19 cellular contexts compared by ENCODE assay signal in the genomic region with DNA sequence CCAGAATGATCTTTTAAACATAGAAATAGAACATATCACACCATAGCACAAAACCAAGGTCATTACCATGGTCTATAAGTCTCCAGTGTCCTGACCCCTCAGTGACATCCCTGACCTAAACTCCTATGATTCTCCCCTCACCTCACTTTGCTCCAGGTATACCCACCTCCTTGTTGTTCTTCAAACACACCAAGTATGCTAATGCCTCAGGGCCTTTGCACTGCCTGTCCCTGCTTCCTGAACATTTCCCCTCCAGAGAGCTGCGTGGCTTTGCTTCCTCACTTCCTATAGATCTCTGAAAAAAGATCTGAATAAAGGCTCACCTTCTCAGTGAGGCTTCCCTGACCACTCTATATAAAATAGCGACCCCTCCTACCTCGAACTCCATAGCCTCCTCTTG. TPM values are rescaled to one million over a fixed set of nuclear protein-coding genes. Genes with fewer than 3 reads are reported as not detected.
A peak's percentile ranks its signal among the peaks of the same experiment; 100 is the strongest.
DNase-seq lines count a peak whose midpoint lies in the region; ATAC-seq, FAIRE-seq and TF ChIP-seq lines count a peak whose summit lies in the region.
"Had no signal": no experiment of that assay in that cellular context is flagged by ENCODE, and none has a peak within 500 bp of the region (broad histone marks: within the 10 kb centered on the region; RNA-seq: fewer than 3 reads in every experiment).

No MANE protein-coding gene starts in this region.

- POLR2A ChIA-PET in HepG2 (lab: Yijun Ruan, JAX) = no interaction called here

- no peak for TF ChIP-seq CTCF in GM23338 (conservative IDR thresholded peaks at IDR 0.05; ENCODE audit: low read depth in 2 of 2)
- TF ChIP-seq CTCF in HepG2 (CRISPR knock-in tag; IDR thresholded peaks at IDR 0.05) = no peak

- peaks cover 4% of the 10 kb centered on the region for H3K4me1 Mint-ChIP-seq in GM23338

- no peaks in the 10 kb centered on the region for H3K79me2 ChIP-seq in GM23338 (replicated peaks; ENCODE audit: insufficient read depth)
- H3K79me2 ChIP-seq in HepG2 (ENCODE audit: insufficient read depth, low read length) = peaks cover 13% of the 10 kb centered on the region

- H3K9ac ChIP-seq in duodenal mucosa (ENCODE audit: low read depth in 1 of 2, low read length in 2 of 2) (peak overlapping the region; percentile 59 to 65), HepG2 (ENCODE audit: insufficient read depth, low read depth, low read length) (peak overlapping the region; percentile 56; the same call in 1 of the 2 replicates)
- H3K9ac ChIP-seq: BLaER1, KMS-11 had no signal

- H3K36me3 ChIP-seq in GM23338 (ENCODE audit: insufficient read depth) (no peaks in the 10 kb centered on the region), duodenal mucosa (ENCODE audit: control insufficient read depth in 1 of 2, insufficient read depth in 2 of 2, low read length in 2 of 2) (peaks cover 0 to 3% of the 10 kb centered on the region in 2 donors), HepG2 (replicated peaks in 1 of 2; ENCODE audit: control insufficient read depth in 1 of 2, insufficient read depth in 2 of 2, low read length in 2 of 2) (no peaks in the 10 kb centered on the region)
- H3K36me3 ChIP-seq: BLaER1 had no signal

- H3K4me3 Mint-ChIP-seq in GM23338 = no peak overlapping the region

- 97% methylated on average over 3 of the region's 3 CpGs for WGBS in HepG2 (ENCODE audit: low lambda C conversion rate)
- WGBS in right cardiac atrium = 91% methylated on average over 3 of the region's 3 CpGs

- H4K20me1 ChIP-seq in GM23338 (replicated peaks; ENCODE audit: insufficient read depth) (no peaks in the 10 kb centered on the region; the same call in 1 of the 2 replicates), HepG2 (ENCODE audit: insufficient read depth, low read length) (peaks cover 3% of the 10 kb centered on the region; the same call in 1 of the 2 replicates)
- H4K20me1 ChIP-seq: BLaER1 had no signal

- H2AFZ ChIP-seq in GM23338 (no peak overlapping the region), HepG2 (ENCODE audit: low read length) (no peak overlapping the region)

- H3K4me1 ChIP-seq in GM23338 (ENCODE audit: insufficient read depth) (peaks cover 8% of the 10 kb centered on the region; the same call in 1 of the 2 replicates), duodenal mucosa (ENCODE audit: control insufficient read depth in 1 of 2, insufficient read depth in 2 of 2, low read length in 2 of 2) (peaks cover 8 to 12% of the 10 kb centered on the region in 2 donors), HepG2 (ENCODE audit: insufficient read depth, low read length) (peaks cover 41% of the 10 kb centered on the region), right cardiac atrium (ENCODE audit: control insufficient read depth, insufficient read depth, low read length) (no peaks in the 10 kb centered on the region)

- H3K9me2 ChIP-seq in GM23338 (ENCODE audit: insufficient read depth) = no peaks in the 10 kb centered on the region

- no peaks in the 10 kb centered on the region for H3K36me3 Mint-ChIP-seq in GM23338 (ENCODE audit: low read depth)
- H3K36me3 Mint-ChIP-seq: CD8-positive, alpha-beta T cell had no signal

- ATAC-seq in GM23338 (no peak), HepG2 (no peak), right cardiac atrium (no peak)
- ATAC-seq: CD8-positive, alpha-beta T cell had no signal

- H3K4me3 ChIP-seq in GM23338 = no peak overlapping the region; the same call in 1 of the 2 replicates
- H3K4me3 ChIP-seq in duodenal mucosa (ENCODE audit: low read depth in 1 of 2, low read length in 2 of 2) = peak overlapping the region; percentile 63 to 69
- peak overlapping the region in 2 of 3 experiments; percentile 57 to 84; a peak in 3 of 6 replicates for H3K4me3 ChIP-seq in HepG2 (replicated peaks in 1 of 3; ENCODE audit: insufficient read depth in 1 of 3, low read depth in 2 of 3, low read length in 3 of 3)
- no peak overlapping the region for H3K4me3 ChIP-seq in right cardiac atrium (ENCODE audit: low read length)
- H3K4me3 ChIP-seq: BLaER1, GM12878 had no signal

- H3K27ac ChIP-seq in GM23338 (ENCODE audit: low read depth) (no peak overlapping the region), duodenal mucosa (ENCODE audit: low read depth, low read length) (no peak overlapping the region), HepG2 (ENCODE audit: extremely low read length, insufficient read depth, low read length) (no peak overlapping the region), right cardiac atrium (ENCODE audit: low read length) (no peak overlapping the region)
- H3K27ac ChIP-seq: KMS-11 had no signal

- no peaks in the 10 kb centered on the region for H3K9me3 Mint-ChIP-seq in GM23338

- no peaks in the 10 kb centered on the region for H3K27me3 Mint-ChIP-seq in GM23338 (ENCODE audit: insufficient read depth, low read depth, poor library complexity)

- TF ChIP-seq EP300 in HepG2 (IDR thresholded peaks at IDR 0.05; ENCODE audit: low read depth in 2 of 2, low read length in 2 of 2) (no peak), HepG2 (CRISPR knock-in tag; IDR thresholded peaks at IDR 0.05; ENCODE audit: borderline replicate concordance) (no peak)

- no TSS peak for BruUV-seq in HepG2 (replicated peaks; lab: Mats Ljungman, UMichigan)

- H3K27ac Mint-ChIP-seq in GM23338 = no peak overlapping the region
- H3K27ac Mint-ChIP-seq: CD8-positive, alpha-beta T cell had no signal

- intact Hi-C loops in HepG2 (cut with micrococcal nuclease; ENCODE audit: unreplicated experiment) (loop anchor here (5.0 kb wide), 1 partner anchor 350 kb away; the partner anchor contains the start of gene SNRPE), right cardiac atrium (cut with DNase I) (no loop called here)

- DNase-seq in GM23338 (ENCODE audit: low spot score) (no peak), HepG2 (ENCODE audit: low spot score) (no peak), DMS 273 treated with DMSO at 0.1 percent for 48 hours (lab: John Stamatoyannopoulos, UW) (no peak), right cardiac atrium (no peak), globus pallidus (ENCODE audit: low spot score) (no peak)
- no peak for DNase-seq in stimulated activated CD4-positive, alpha-beta T cell treated with anti-CD3 and anti-CD28 coated beads, Interleukin-15, amount 100 ng/mL, for 24 hours
- DNase-seq: Calu3, DND-41, EL, HCEC 1CT had no signal

- H3K27me3 ChIP-seq in GM23338 (ENCODE audit: insufficient read depth) (no peaks in the 10 kb centered on the region), duodenal mucosa (ENCODE audit: control insufficient read depth in 1 of 2, insufficient read depth in 2 of 2, low read length in 2 of 2) (no peaks in the 10 kb centered on the region), HepG2 (ENCODE audit: control insufficient read depth in 1 of 2, insufficient read depth in 2 of 2, low read length in 2 of 2) (no peaks in the 10 kb centered on the region; a peak in 1 of 5 replicates), right cardiac atrium (ENCODE audit: control insufficient read depth, insufficient read depth) (no peaks in the 10 kb centered on the region)
- H3K27me3 ChIP-seq: BLaER1 had no signal

- no peak for TF ChIP-seq RAD21 in HepG2 (CRISPR knock-in tag; IDR thresholded peaks at IDR 0.05)

- H3K4me2 ChIP-seq in GM23338 = peak overlapping the region; percentile 74
- H3K4me2 ChIP-seq in HepG2 (ENCODE audit: low read depth, low read length) = peak overlapping the region; percentile 83
- H3K4me2 ChIP-seq: KMS-11 had no signal

- in situ Hi-C loops in HepG2 (cut with HindIII; ENCODE audit: extremely low pct_ligation_motif_present, low pct_unique_long_range_greater_than_20kb) = loop anchor here (5.0 kb wide), 2 partner anchors 55 to 150 kb away; no protein-coding TSS in a partner anchor

- FAIRE-seq in HepG2 (lab: Jason Lieb, UNC) = no peak
- FAIRE-seq: GM12878, H54 had no signal

- CTCF ChIA-PET in HepG2 (lab: Yijun Ruan, JAX; ENCODE audit: low intra/inter-chr PET ratio, low total read pairs) = interaction anchor here (3.7 kb wide), 1 partner anchor 151 kb away, joined by 29 read pairs; no protein-coding TSS in a partner anchor

- H3F3A ChIP-seq in GM23338 (replicated peaks; ENCODE audit: low read depth) = no peaks in the 10 kb centered on the region; the same call in 1 of the 2 replicates

- H3K9me3 ChIP-seq in duodenal mucosa (ENCODE audit: control insufficient read depth in 1 of 2, low read length in 2 of 2) = no peaks in the 10 kb centered on the region
- H3K9me3 ChIP-seq in HepG2 (ENCODE audit: low read length) = no peaks in the 10 kb centered on the region
- H3K9me3 ChIP-seq in right cardiac atrium (ENCODE audit: control insufficient read depth, low read length) = no peaks in the 10 kb centered on the region
- H3K9me3 ChIP-seq: BLaER1 had no signal

- no peak for TF ChIP-seq POLR2A in HepG2 (IDR thresholded peaks at IDR 0.05; ENCODE audit: insufficient read depth in 1 of 2, low read depth in 2 of 2, low read length in 2 of 2)

RNA-seq across cellular contexts. Expression of gene GOLT1A, which starts 1.1 kb away (rescaled TPM):
- 3.0 and 7.0 TPM in 2 replicates for total RNA-seq in GM23338 (2014; rRNA removed; shearing (Covaris generic))
- 7.2 and 10.7 TPM in 2 replicates for polyA plus RNA-seq in GM23338 (2016; fragmentation: Nextera tagmentation; extraction: Ambion mirVana)
- 19.4 and 28.0 TPM in 2 replicates for total RNA-seq in HepG2 (2016; rRNA removed; fragmentation: Illumina TruSeq; extraction: Trizol)
- 29.6 and 30.2 TPM in 2 replicates for total RNA-seq in HepG2 (2016; cell fraction: cytosol; rRNA removed; fragmentation: Illumina TruSeq; extraction: Trizol; ENCODE audit: low read depth)
- 19.8 and 27.6 TPM in 2 replicates for total RNA-seq in HepG2 (2016; cell fraction: insoluble cytoplasmic fraction; rRNA removed; fragmentation: Illumina TruSeq; extraction: Trizol)
- total RNA-seq in HepG2 (2016; cell fraction: membrane; rRNA removed; fragmentation: Illumina TruSeq; extraction: Trizol) = 35.4 and 36.5 TPM in 2 replicates
- total RNA-seq in HepG2 (2016; cell fraction: nucleus; rRNA removed; fragmentation: Illumina TruSeq; extraction: Trizol) = 16.8 and 19.9 TPM in 2 replicates
- polyA plus RNA-seq in HepG2 (2011; rRNA removed) = 25.8 and 32.8 TPM in 2 replicates
- polyA plus RNA-seq in HepG2 (2011; cell fraction: cytosol; rRNA removed) = 35.0 and 36.4 TPM in 2 replicates
- 42.2 and 45.6 TPM in 2 replicates for polyA plus RNA-seq in HepG2 (2011; cell fraction: nucleus; rRNA removed)
- polyA plus RNA-seq in HepG2 (2012) = 26.5 and 27.0 TPM in 2 replicates
- polyA plus RNA-seq in HepG2 (2016; cell fraction: cytosol; fragmentation: Illumina TruSeq; extraction: Trizol; ENCODE audit: low read depth) = 37.9 and 41.7 TPM in 2 replicates
- polyA plus RNA-seq in HepG2 (2016; cell fraction: insoluble cytoplasmic fraction; fragmentation: Illumina TruSeq; extraction: Trizol; ENCODE audit: low read depth) = 21.1 and 24.0 TPM in 2 replicates
- polyA plus RNA-seq in HepG2 (2016; cell fraction: membrane; fragmentation: Illumina TruSeq; extraction: Trizol; ENCODE audit: low read depth) = 39.7 and 40.2 TPM in 2 replicates
- 35.0 and 45.5 TPM in 2 replicates for polyA plus RNA-seq in HepG2 (2016; cell fraction: nucleus; fragmentation: Illumina TruSeq; extraction: Trizol; ENCODE audit: insufficient read depth, low read depth)
- 37.1 TPM in 1 of 2 replicates, not detected in the other for polyA minus RNA-seq in HepG2 (2011; rRNA and poly(A)+ RNA removed; ENCODE audit: low replicate concordance)
- polyA minus RNA-seq in HepG2 (2011; cell fraction: cytosol; rRNA and poly(A)+ RNA removed) = 13.6 and 16.0 TPM in 2 replicates
- polyA minus RNA-seq in HepG2 (2011; cell fraction: nucleus; rRNA and poly(A)+ RNA removed) = 7.2 and 9.8 TPM in 2 replicates
- not detected for total RNA-seq in right cardiac atrium
- not detected for polyA plus RNA-seq in right cardiac atrium
- total RNA-seq: A673; CD8-positive, alpha-beta T cell; G401; GM12878 had no signal
- polyA plus RNA-seq: AG04450 had no signal

RNA-seq across cellular contexts. Expression of gene KISS1, which starts 16.4 kb away (rescaled TPM):
- total RNA-seq in GM23338 (2014; rRNA removed; shearing (Covaris generic)) = 0.70 TPM in 1 of 2 replicates, not detected in the other
- polyA plus RNA-seq in GM23338 (2016; fragmentation: Nextera tagmentation; extraction: Ambion mirVana) = not detected in 2 replicates
- 0.80 TPM in 1 of 2 replicates, not detected in the other for total RNA-seq in HepG2 (2016; rRNA removed; fragmentation: Illumina TruSeq; extraction: Trizol)
- 1.4 TPM in 1 of 2 replicates, not detected in the other for total RNA-seq in HepG2 (2016; cell fraction: cytosol; rRNA removed; fragmentation: Illumina TruSeq; extraction: Trizol; ENCODE audit: low read depth)
- total RNA-seq in HepG2 (2016; cell fraction: insoluble cytoplasmic fraction; rRNA removed; fragmentation: Illumina TruSeq; extraction: Trizol) = 0.58 and 1.2 TPM in 2 replicates
- 1.5 TPM in 2 replicates for total RNA-seq in HepG2 (2016; cell fraction: membrane; rRNA removed; fragmentation: Illumina TruSeq; extraction: Trizol)
- total RNA-seq in HepG2 (2016; cell fraction: nucleus; rRNA removed; fragmentation: Illumina TruSeq; extraction: Trizol) = not detected in 2 replicates
- polyA plus RNA-seq in HepG2 (2011; rRNA removed) = 0.24 and 0.33 TPM in 2 replicates
- 0.21 and 0.93 TPM in 2 replicates for polyA plus RNA-seq in HepG2 (2011; cell fraction: cytosol; rRNA removed)
- 0.76 and 0.81 TPM in 2 replicates for polyA plus RNA-seq in HepG2 (2011; cell fraction: nucleus; rRNA removed)
- not detected in 2 replicates for polyA plus RNA-seq in HepG2 (2012)
- polyA plus RNA-seq in HepG2 (2016; cell fraction: cytosol; fragmentation: Illumina TruSeq; extraction: Trizol; ENCODE audit: low read depth) = 0.86 and 0.96 TPM in 2 replicates
- not detected in 2 replicates for polyA plus RNA-seq in HepG2 (2016; cell fraction: insoluble cytoplasmic fraction; fragmentation: Illumina TruSeq; extraction: Trizol; ENCODE audit: low read depth)
- polyA plus RNA-seq in HepG2 (2016; cell fraction: membrane; fragmentation: Illumina TruSeq; extraction: Trizol; ENCODE audit: low read depth) = 0.51 and 0.60 TPM in 2 replicates
- polyA plus RNA-seq in HepG2 (2016; cell fraction: nucleus; fragmentation: Illumina TruSeq; extraction: Trizol; ENCODE audit: insufficient read depth, low read depth) = not detected in 2 replicates
- polyA minus RNA-seq in HepG2 (2011; rRNA and poly(A)+ RNA removed; ENCODE audit: low replicate concordance) = not detected in 2 replicates
- polyA minus RNA-seq in HepG2 (2011; cell fraction: cytosol; rRNA and poly(A)+ RNA removed) = not detected in 2 replicates
- not detected in 2 replicates for polyA minus RNA-seq in HepG2 (2011; cell fraction: nucleus; rRNA and poly(A)+ RNA removed)
- not detected for total RNA-seq in right cardiac atrium
- not detected for polyA plus RNA-seq in right cardiac atrium
- total RNA-seq: A673; Calu3; CD8-positive, alpha-beta T cell; G401; GM12878 had no signal
- polyA plus RNA-seq: GM12878 had no signal

RNA-seq across cellular contexts. Expression of gene REN, which starts 46.6 kb away (rescaled TPM):
- total RNA-seq in GM23338 (2014; rRNA removed; shearing (Covaris generic)) = not detected in 2 replicates
- polyA plus RNA-seq in GM23338 (2016; fragmentation: Nextera tagmentation; extraction: Ambion mirVana) = not detected in 2 replicates
- total RNA-seq in HepG2 (2016; rRNA removed; fragmentation: Illumina TruSeq; extraction: Trizol) = not detected in 2 replicates
- total RNA-seq in HepG2 (2016; cell fraction: cytosol; rRNA removed; fragmentation: Illumina TruSeq; extraction: Trizol; ENCODE audit: low read depth) = not detected in 2 replicates
- total RNA-seq in HepG2 (2016; cell fraction: insoluble cytoplasmic fraction; rRNA removed; fragmentation: Illumina TruSeq; extraction: Trizol) = not detected in 2 replicates
- total RNA-seq in HepG2 (2016; cell fraction: membrane; rRNA removed; fragmentation: Illumina TruSeq; extraction: Trizol) = not detected in 2 replicates
- not detected in 2 replicates for total RNA-seq in HepG2 (2016; cell fraction: nucleus; rRNA removed; fragmentation: Illumina TruSeq; extraction: Trizol)
- polyA plus RNA-seq in HepG2 (2011; rRNA removed) = 0.05 TPM in 1 of 2 replicates, not detected in the other
- polyA plus RNA-seq in HepG2 (2011; cell fraction: cytosol; rRNA removed) = 0.03 and 0.06 TPM in 2 replicates
- polyA plus RNA-seq in HepG2 (2011; cell fraction: nucleus; rRNA removed) = 0.12 and 0.21 TPM in 2 replicates
- not detected in 2 replicates for polyA plus RNA-seq in HepG2 (2012)
- not detected in 2 replicates for polyA plus RNA-seq in HepG2 (2016; cell fraction: cytosol; fragmentation: Illumina TruSeq; extraction: Trizol; ENCODE audit: low read depth)
- not detected in 2 replicates for polyA plus RNA-seq in HepG2 (2016; cell fraction: insoluble cytoplasmic fraction; fragmentation: Illumina TruSeq; extraction: Trizol; ENCODE audit: low read depth)
- not detected in 2 replicates for polyA plus RNA-seq in HepG2 (2016; cell fraction: membrane; fragmentation: Illumina TruSeq; extraction: Trizol; ENCODE audit: low read depth)
- polyA plus RNA-seq in HepG2 (2016; cell fraction: nucleus; fragmentation: Illumina TruSeq; extraction: Trizol; ENCODE audit: insufficient read depth, low read depth) = not detected in 2 replicates
- not detected in 2 replicates for polyA minus RNA-seq in HepG2 (2011; rRNA and poly(A)+ RNA removed; ENCODE audit: low replicate concordance)
- not detected in 2 replicates for polyA minus RNA-seq in HepG2 (2011; cell fraction: cytosol; rRNA and poly(A)+ RNA removed)
- polyA minus RNA-seq in HepG2 (2011; cell fraction: nucleus; rRNA and poly(A)+ RNA removed) = not detected in 2 replicates
- 1 to 10 TPM in 1 of 4 donors, under 1 TPM in 2, not detected in 1; 0.51 to 2.9 (median 0.89) TPM for total RNA-seq in right cardiac atrium
- polyA plus RNA-seq in right cardiac atrium = 1.0 TPM
- total RNA-seq: A673; Calu3; CD8-positive, alpha-beta T cell; G401; GM12878 had no signal
- polyA plus RNA-seq: GM12878 had no signal

Comparison
In these comparisons a context has a peak if more than half of its experiments do, and no peak if none do; other contexts are left out.
1. H3K4me3 ChIP-seq: peak in duodenal mucosa (2 of 2) and HepG2 (2 of 3); none in GM23338 (single experiment) and right cardiac atrium (single experiment).